ENCODE assay signal across 8 cellular contexts in genomic region chr12:15268927-15269552, GRCh38. TPM values are rescaled to one million over a fixed set of nuclear protein-coding genes. Genes with fewer than 3 reads are reported as not detected.
A peak's percentile ranks its signal among the peaks of the same experiment; 100 is the strongest.
DNase-seq lines count a peak whose midpoint lies in the region; ATAC-seq and TF ChIP-seq lines count a peak whose summit lies in the region.

No MANE protein-coding gene starts in this region.

- no TSS peak for BruUV-seq in Caco-2 (replicated peaks; lab: Mats Ljungman, UMichigan)

- no peaks in the 10 kb centered on the region for H3K4me1 Mint-ChIP-seq in Caco-2 (ENCODE audit: low read depth, unreplicated experiment)
- H3K4me1 Mint-ChIP-seq in nephron = peaks cover 11% of the 10 kb centered on the region

- H3K27ac Mint-ChIP-seq in Caco-2 (ENCODE audit: unreplicated experiment) (no peak overlapping the region), nephron (peak overlapping the region in 2 of 3 experiments; percentile 36 to 60)

- peak; percentile 71 to 72 for DNase-seq in Caco-2
- peak; percentile 62 for DNase-seq in NCI-H2227 (lab: John Stamatoyannopoulos, UW; ENCODE audit: unreplicated experiment)
- peak; percentile 12 to 26 for DNase-seq in activated CD4-positive, alpha-beta T cell treated with anti-CD3 and anti-CD28 coated beads for 4 hours
- no peak for DNase-seq in esophagus muscularis mucosa (ENCODE audit: extremely low spot score)
- no peak for DNase-seq in cerebellar nuclear complex (lab: John Stamatoyannopoulos, UW)

- no peak overlapping the region for H3K4me3 ChIP-seq in Caco-2 (ENCODE audit: low read depth, low read length)
- no peak overlapping the region for H3K4me3 ChIP-seq in esophagus muscularis mucosa

- ATAC-seq in GM19035 (IDR thresholded peaks at IDR 0.05; ENCODE audit: unreplicated experiment) = peak; percentile 88
- peak; percentile 91 for ATAC-seq in HG03280 (IDR thresholded peaks at IDR 0.05; ENCODE audit: unreplicated experiment)

- no peak overlapping the region for H3K4me3 Mint-ChIP-seq in Caco-2 (ENCODE audit: unreplicated experiment)
- H3K4me3 Mint-ChIP-seq in nephron = no peak overlapping the region

- H3K36me3 Mint-ChIP-seq in Caco-2 (ENCODE audit: insufficient read depth, unreplicated experiment) (no peaks in the 10 kb centered on the region), nephron (ENCODE audit: low read depth) (no peaks in the 10 kb centered on the region)

- H3K36me3 ChIP-seq in Caco-2 (ENCODE audit: control insufficient read depth, insufficient read depth, low read length) = no peaks in the 10 kb centered on the region
- no peaks in the 10 kb centered on the region for H3K36me3 ChIP-seq in esophagus muscularis mucosa

- POLR2A ChIA-PET in Caco-2 (lab: Charles Lee) = no interaction called here

- no peak for TF ChIP-seq POLR2A in esophagus muscularis mucosa (IDR thresholded peaks at IDR 0.05; ENCODE audit: low read depth)

- H3K9me3 ChIP-seq in Caco-2 (no peaks in the 10 kb centered on the region), esophagus muscularis mucosa (no peaks in the 10 kb centered on the region)

- WGBS in esophagus muscularis mucosa = 0% methylated on average over 2 of the region's 2 CpGs

- CTCF ChIA-PET in Caco-2 (lab: Charles Lee) = interaction anchor here (1.5 kb wide), 1 partner anchor 42 kb away, joined by 4 read pairs; no protein-coding TSS in a partner anchor

- TF ChIP-seq CTCF in Caco-2 (IDR thresholded peaks at IDR 0.05; ENCODE audit: insufficient read depth in 1 of 2, low read depth in 1 of 2, low read length in 1 of 2, severe bottlenecking in 1 of 2, unreplicated experiment in 1 of 2) (peak; percentile 87 to 96), esophagus muscularis mucosa (IDR thresholded peaks at IDR 0.05) (peak; percentile 83 to 85 (median 83)), nephron (IDR thresholded peaks at IDR 0.05; ENCODE audit: unreplicated experiment in 3 of 3) (peak; percentile 86 to 91 (median 89))

- no peak overlapping the region for H3K27ac ChIP-seq in esophagus muscularis mucosa (replicated peaks in 1 of 4)

- no peak for TF ChIP-seq EP300 in esophagus muscularis mucosa (IDR thresholded peaks at IDR 0.05)

- H3K4me1 ChIP-seq in Caco-2 = no peaks in the 10 kb centered on the region
- peaks cover 0 to 5% (median 2%) of the 10 kb centered on the region in 4 donors for H3K4me1 ChIP-seq in esophagus muscularis mucosa

- H3K27me3 Mint-ChIP-seq in Caco-2 (ENCODE audit: insufficient read depth, unreplicated experiment) (no peaks in the 10 kb centered on the region), nephron (ENCODE audit: low read depth) (no peaks in the 10 kb centered on the region)

- H3K9me3 Mint-ChIP-seq in Caco-2 (ENCODE audit: unreplicated experiment) (no peaks in the 10 kb centered on the region), nephron (no peaks in the 10 kb centered on the region)

- no peaks in the 10 kb centered on the region for H3K27me3 ChIP-seq in Caco-2 (replicated peaks; ENCODE audit: control insufficient read depth, insufficient read depth, low read length)
- no peaks in the 10 kb centered on the region for H3K27me3 ChIP-seq in esophagus muscularis mucosa

- intact Hi-C loops in Caco-2 (cut with micrococcal nuclease; ENCODE audit: unreplicated experiment) (loop anchor here (1.0 kb wide), 6 partner anchors 42 to 639 kb away; no protein-coding TSS in a partner anchor), esophagus muscularis mucosa (cut with DNase I) (loop anchor here (5.0 kb wide), 1 partner anchor 47 kb away; the partner anchor contains the start of gene RERG)

RNA-seq across cellular contexts. Expression of gene RERG, which starts 47.8 kb away (rescaled TPM):
- 0.37 TPM in 1 of 2 replicates, not detected in the other for total RNA-seq in Caco-2 (2022)
- 10 to 100 TPM in 3 of 4 donors, 1 to 10 TPM in 1; 5.0 to 15.4 (median 12.7) TPM for total RNA-seq in esophagus muscularis mucosa

RNA-seq across cellular contexts. Expression of gene PTPRO, which starts 53.3 kb away (rescaled TPM):
- total RNA-seq in Caco-2 (2022) (not detected in 2 replicates), esophagus muscularis mucosa (1 to 10 TPM in 2 of 4 donors, under 1 TPM in 2; 0.52 to 5.0 (median 1.0) TPM)

Comparison
In these comparisons a context has a peak if more than half of its experiments do, and no peak if none do; other contexts are left out.
1. DNase-seq: peak in Caco-2 (2 of 2), NCI-H2227 (single experiment) and activated CD4-positive, alpha-beta T cell treated with anti-CD3 and anti-CD28 coated beads for 4 hours (2 of 2); none in esophagus muscularis mucosa (single experiment) and cerebellar nuclear complex (0 of 2).
2. Peak in every context shown above with its lines, with median percentiles within 50 percentile points of each other: CTCF ChIP-seq.